Comparison of ENCODE assay signal across 7 cellular contexts in genomic region chr15:30801989-30802388, GRCh38.
DNase-seq lines count a peak whose midpoint lies in the region; FAIRE-seq and TF ChIP-seq lines count a peak whose summit lies in the region.
"Not testable (repeated sequence)": the region's sequence is repeated elsewhere in the genome, so short reads cannot be mapped to it uniquely, and the experiment has no call there.

No MANE protein-coding gene starts in this region.

- peak; percentile 65 for FAIRE-seq in kidney (lab: Jason Lieb, UNC)

- H3K36me3 ChIP-seq in WERI-Rb-1; kidney (ENCODE audit: control insufficient read depth in 1 of 2, insufficient read depth in 2 of 2, low read length in 2 of 2): not testable (repeated sequence)

- TF ChIP-seq CTCF in WERI-Rb-1 (IDR thresholded peaks at IDR 0.05; ENCODE audit: low read depth, low read length); kidney (IDR thresholded peaks at IDR 0.05; ENCODE audit: borderline replicate concordance, extremely low read depth, insufficient read depth): not testable (repeated sequence)

- not testable (repeated sequence) for H3K4me3 ChIP-seq in WERI-Rb-1 (ENCODE audit: low read depth, low read length); kidney (ENCODE audit: low read length in 2 of 2)

- not testable (repeated sequence) for H3K9me3 ChIP-seq in WERI-Rb-1 (ENCODE audit: severe bottlenecking); kidney (ENCODE audit: control insufficient read depth in 1 of 2, low read length in 2 of 2)

- H3K9ac ChIP-seq in kidney (ENCODE audit: low read length in 2 of 2): not testable (repeated sequence)

- peak; percentile 79 for DNase-seq in DMS53 (lab: John Stamatoyannopoulos, UW)
- peak; percentile 67 for DNase-seq in NCI-H1092 treated with DMSO at 0.1 percent for 48 hours (lab: John Stamatoyannopoulos, UW)
- DNase-seq in NCI-H2029 treated with DMSO at 0.1 percent for 48 hours (lab: John Stamatoyannopoulos, UW): peak; percentile 30
- peak; percentile 26 for DNase-seq in NCI-H2196 (lab: John Stamatoyannopoulos, UW; ENCODE audit: unreplicated experiment)
- DNase-seq in NCI-H526 treated with DMSO at 0.1 percent for 48 hours (lab: John Stamatoyannopoulos, UW): peak; percentile 54
- not testable (repeated sequence) for DNase-seq in WERI-Rb-1, kidney

- H3K4me1 ChIP-seq in kidney (ENCODE audit: control insufficient read depth in 1 of 2, insufficient read depth in 1 of 2, low read depth in 1 of 2, low read length in 2 of 2): not testable (repeated sequence)

- peak overlapping the region; percentile 46 for H3K27ac ChIP-seq in WERI-Rb-1
- not testable (repeated sequence) for H3K27ac ChIP-seq in kidney (ENCODE audit: low read depth in 2 of 2, low read length in 2 of 2)

- intact Hi-C loops in kidney (cut with DNase I): not testable (repeated sequence)

- not testable (repeated sequence) for H3K27me3 ChIP-seq in WERI-Rb-1 (ENCODE audit: insufficient read depth, low read depth, severe bottlenecking)
